Comparison of ENCODE assay signal across 25 cellular contexts in genomic region chr21:28308516-28308915, GRCh38.
DNase-seq lines count a peak whose midpoint lies in the region; ATAC-seq and TF ChIP-seq lines count a peak whose summit lies in the region.
"Had no signal": no experiment of that assay in that cellular context is flagged by ENCODE, and none has a peak within 500 bp of the region (broad histone marks: within the 10 kb centered on the region; RNA-seq: fewer than 3 reads in every experiment).

No MANE protein-coding gene starts in this region.

- dilution Hi-C loops in mammary epithelial cell (cut with HindIII; ENCODE audit: low sequenced_read_pairs): no loop called here

- H3K9me3 ChIP-seq in mammary epithelial cell (replicated peaks; ENCODE audit: insufficient read depth, low read length): no peaks in the 10 kb centered on the region
- H3K9me3 ChIP-seq: thyroid gland had no signal

- H3K4me3 Mint-ChIP-seq in nephron (no peak overlapping the region), WTC11 (no peak overlapping the region)
- H3K4me3 Mint-ChIP-seq: activated CD8-positive, alpha-beta T cell treated with anti-CD3 and anti-CD28 coated beads, Interleukin-2, amount 10 ng/mL, durations not matched to agents 7 days and 5 days; CD8-positive, alpha-beta T cell; GM23338; memory B cell had no signal

- CTCF ChIA-PET in mammary epithelial cell (lab: Charles Lee; ENCODE audit: low non-redundant PET) (no interaction called here), WTC11 (lab: Charles Lee) (no interaction called here)

- BruUV-seq in mammary epithelial cell (replicated peaks; lab: Mats Ljungman, UMichigan): no TSS peak

- H4K20me1 ChIP-seq in mammary epithelial cell (ENCODE audit: insufficient read depth, low read length): no peaks in the 10 kb centered on the region

- H3K79me2 ChIP-seq in mammary epithelial cell (ENCODE audit: insufficient read depth, low read length): no peaks in the 10 kb centered on the region

- 88% methylated on average over 1 of the region's 1 CpG for WGBS in mammary epithelial cell (ENCODE audit: low coverage, missing lambda C conversion rate)

- H3K4me1 ChIP-seq in mammary epithelial cell (ENCODE audit: insufficient read depth, low read length): peaks cover 5% of the 10 kb centered on the region
- H3K4me1 ChIP-seq: adrenal gland, gastroesophageal sphincter, spleen, thyroid gland had no signal

- H3K9ac ChIP-seq in mammary epithelial cell (ENCODE audit: insufficient read depth, low read length): no peak overlapping the region

- DNase-seq in EL: peak; percentile 20
- DNase-seq in LHCN-M2 (ENCODE audit: low read depth): peak; percentile 23
- peak; percentile 58 for DNase-seq in mammary epithelial cell
- DNase-seq in WTC11 (ENCODE audit: low spot score): no peak
- DNase-seq in HPDE6-E6E7 (ENCODE audit: extremely low spot score): no peak
- no peak for DNase-seq in GM10266 (ENCODE audit: extremely low spot score)
- no peak for DNase-seq in DMS79 treated with DMSO at 0.1 percent for 48 hours (lab: John Stamatoyannopoulos, UW)
- DNase-seq: activated CD4-positive, CD25-positive, alpha-beta regulatory T cell; activated CD8-positive, alpha-beta T cell treated with anti-CD3 and anti-CD28 coated beads, Interleukin-2, amount 10 ng/mL, durations not matched to agents 7 days and 5 days; adrenal gland; CD8-positive, alpha-beta T cell; DMS153; left cardiac atrium; NCI-H146; NCI-H526 treated with DMSO at 0.1 percent for 48 hours; spleen; stimulated activated CD4-positive, alpha-beta T cell treated with anti-CD3 and anti-CD28 coated beads, Interleukin-4, amount 100 ng/mL, for 1 hour; stimulated activated naive CD8-positive, alpha-beta T cell treated with anti-CD3 and anti-CD28 coated beads, Interleukin-15, Interleukin-2, amounts not matched to agents 100 U/mL and 50 U/mL, for 24 hours; T-helper 9 cell; thyroid gland had no signal

- H3K36me3 Mint-ChIP-seq in nephron (ENCODE audit: low read depth) (peaks cover 8% of the 10 kb centered on the region), WTC11 (peaks cover 8% of the 10 kb centered on the region)
- H3K36me3 Mint-ChIP-seq: CD8-positive, alpha-beta T cell; memory B cell had no signal

- H2AFZ ChIP-seq in mammary epithelial cell (ENCODE audit: low read depth, low read length): no peak overlapping the region
- H2AFZ ChIP-seq: GM23338 had no signal

- peaks cover 25% of the 10 kb centered on the region for H3K9me3 Mint-ChIP-seq in nephron
- peaks cover 18% of the 10 kb centered on the region for H3K9me3 Mint-ChIP-seq in WTC11

- H3K27me3 ChIP-seq in mammary epithelial cell (ENCODE audit: insufficient read depth, low read length): no peaks in the 10 kb centered on the region
- H3K27me3 ChIP-seq: adrenal gland, gastroesophageal sphincter, spleen, thyroid gland had no signal

- ATAC-seq in WTC11: no peak
- ATAC-seq: activated CD8-positive, alpha-beta T cell treated with anti-CD3 and anti-CD28 coated beads, Interleukin-2, amount 10 ng/mL, durations not matched to agents 7 days and 5 days; CD8-positive, alpha-beta T cell; gastroesophageal sphincter; GM23338; left cardiac atrium; stimulated activated naive CD8-positive, alpha-beta T cell treated with anti-CD3 and anti-CD28 coated beads, Interleukin-15, Interleukin-2, amounts not matched to agents 100 U/mL and 50 U/mL, for 24 hours had no signal

- POLR2A ChIA-PET in WTC11 (lab: Charles Lee): no interaction called here

- in situ Hi-C loops in mammary epithelial cell (cut with MboI; ENCODE audit: low sequenced_read_pairs in 2 of 2): no loop called here

- intact Hi-C loops in mammary epithelial cell (cut with micrococcal nuclease): no loop called here

- H3K4me3 ChIP-seq in mammary epithelial cell (replicated peaks in 1 of 3; ENCODE audit: insufficient read depth in 1 of 3, low read depth in 2 of 3, low read length in 3 of 3): no peak overlapping the region
- H3K4me3 ChIP-seq: adrenal gland, gastroesophageal sphincter, GM23338, spleen, thyroid gland had no signal

- H3K4me2 ChIP-seq in mammary epithelial cell (ENCODE audit: insufficient read depth, low read depth, low read length): no peak overlapping the region
- H3K4me2 ChIP-seq: GM23338 had no signal

- H3K27me3 Mint-ChIP-seq in nephron (ENCODE audit: low read depth) (no peaks in the 10 kb centered on the region), WTC11 (ENCODE audit: low read depth) (peaks cover 11% of the 10 kb centered on the region)

- H3K27ac Mint-ChIP-seq in nephron (peak overlapping the region in 2 of 3 experiments; percentile 82 to 95), WTC11 (no peak overlapping the region)
- H3K27ac Mint-ChIP-seq: activated CD8-positive, alpha-beta T cell treated with anti-CD3 and anti-CD28 coated beads, Interleukin-2, amount 10 ng/mL, durations not matched to agents 7 days and 5 days; CD8-positive, alpha-beta T cell; GM23338; memory B cell had no signal

- no peaks in the 10 kb centered on the region for H3K36me3 ChIP-seq in mammary epithelial cell (ENCODE audit: insufficient read depth, low read length)
- H3K36me3 ChIP-seq: adrenal gland, gastroesophageal sphincter, spleen, thyroid gland had no signal

- TF ChIP-seq CTCF in mammary epithelial cell (conservative IDR thresholded peaks at IDR 0.05 in 1 of 2, IDR thresholded peaks at IDR 0.05 in 1 of 2; ENCODE audit: extremely low read depth in 1 of 2, insufficient read depth in 1 of 2, low read depth in 1 of 2, low read length in 2 of 2) (no peak), nephron (IDR thresholded peaks at IDR 0.05; ENCODE audit: unreplicated experiment in 3 of 3) (no peak), WTC11 (IDR thresholded peaks at IDR 0.05) (no peak), GM10266 (IDR thresholded peaks at IDR 0.05; ENCODE audit: control insufficient read depth, insufficient read depth, low read depth, missing control alignments) (no peak)

- H3K4me1 Mint-ChIP-seq in nephron: peaks cover 24% of the 10 kb centered on the region
- peaks cover 10% of the 10 kb centered on the region for H3K4me1 Mint-ChIP-seq in WTC11
- H3K4me1 Mint-ChIP-seq: memory B cell had no signal

- no peak overlapping the region for H3K27ac ChIP-seq in mammary epithelial cell (ENCODE audit: insufficient read depth, low read depth, low read length)
- H3K27ac ChIP-seq: adrenal gland, gastroesophageal sphincter, HL-60, spleen, thyroid gland had no signal

TF ChIP-seq in WTC11, 78 proteins besides CTCF, POLR2A, EP300 and RAD21:
- no peak for TF ChIP-seq ZNF121 (CRISPR knock-in tag; IDR thresholded peaks at IDR 0.05)
- no peak for TF ChIP-seq ELF4 (CRISPR knock-in tag; IDR thresholded peaks at IDR 0.05; ENCODE audit: low read depth)
- TF ChIP-seq KAT7 (CRISPR knock-in tag; IDR thresholded peaks at IDR 0.05; ENCODE audit: borderline replicate concordance): no peak
- TF ChIP-seq NFE2L1 (CRISPR knock-in tag; IDR thresholded peaks at IDR 0.05): no peak
- no peak for TF ChIP-seq RELA (CRISPR knock-in tag; IDR thresholded peaks at IDR 0.05; ENCODE audit: borderline replicate concordance)
- no peak for TF ChIP-seq MAX (CRISPR knock-in tag; IDR thresholded peaks at IDR 0.05)

Comparison
In these comparisons a context has a peak if more than half of its experiments do, and no peak if none do; other contexts are left out.
1. DNase-seq: peak in EL (single experiment), LHCN-M2 (single experiment) and mammary epithelial cell (single experiment); none in WTC11 (single experiment), HPDE6-E6E7 (single experiment), GM10266 (single experiment) and DMS79 treated with DMSO at 0.1 percent for 48 hours (single experiment).